ENCODE assay signal across 1 cellular context in the genomic region with DNA sequence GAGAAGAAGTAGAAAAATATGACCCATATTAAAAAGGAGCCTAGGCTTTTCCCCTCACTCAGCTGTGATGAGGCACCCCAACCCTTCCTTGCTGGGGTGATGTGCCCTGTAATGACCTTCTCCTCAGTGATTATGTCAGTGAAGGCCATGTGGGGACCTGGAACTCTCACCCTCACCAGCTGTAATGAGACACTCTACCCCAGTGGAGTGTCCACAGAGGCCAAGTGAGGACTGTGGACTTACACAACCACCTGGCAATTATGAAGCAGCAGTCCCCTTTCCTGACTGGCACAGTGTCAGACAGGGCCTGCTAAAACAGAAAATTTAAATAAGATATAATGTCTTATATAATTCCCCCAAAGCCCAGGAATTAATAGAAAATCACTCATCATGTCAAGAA.
TF ChIP-seq lines count a peak whose summit lies in the region.

No MANE protein-coding gene starts in this region.

TF ChIP-seq in WTC11, 78 proteins besides CTCF, POLR2A, EP300 and RAD21 (continued from another document):
- no peak for TF ChIP-seq MYBL2 (CRISPR knock-in tag; IDR thresholded peaks at IDR 0.05)
- no peak for TF ChIP-seq CBFB (CRISPR knock-in tag; IDR thresholded peaks at IDR 0.05; ENCODE audit: low read depth)
- no peak for TF ChIP-seq ZNF512 (CRISPR knock-in tag; IDR thresholded peaks at IDR 0.05; ENCODE audit: borderline replicate concordance)
- TF ChIP-seq, protein P1, sequence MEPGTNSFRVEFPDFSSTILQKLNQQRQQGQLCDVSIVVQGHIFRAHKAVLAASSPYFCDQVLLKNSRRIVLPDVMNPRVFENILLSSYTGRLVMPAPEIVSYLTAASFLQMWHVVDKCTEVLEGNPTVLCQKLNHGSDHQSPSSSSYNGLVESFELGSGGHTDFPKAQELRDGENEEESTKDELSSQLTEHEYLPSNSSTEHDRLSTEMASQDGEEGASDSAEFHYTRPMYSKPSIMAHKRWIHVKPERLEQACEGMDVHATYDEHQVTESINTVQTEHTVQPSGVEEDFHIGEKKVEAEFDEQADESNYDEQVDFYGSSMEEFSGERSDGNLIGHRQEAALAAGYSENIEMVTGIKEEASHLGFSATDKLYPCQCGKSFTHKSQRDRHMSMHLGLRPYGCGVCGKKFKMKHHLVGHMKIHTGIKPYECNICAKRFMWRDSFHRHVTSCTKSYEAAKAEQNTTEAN (CRISPR knock-in tag; IDR thresholded peaks at IDR 0.05) = no peak
- no peak for TF ChIP-seq KAT7 (CRISPR knock-in tag; IDR thresholded peaks at IDR 0.05; ENCODE audit: borderline replicate concordance)
- no peak for TF ChIP-seq ZBTB21 (CRISPR knock-in tag; IDR thresholded peaks at IDR 0.05; ENCODE audit: borderline replicate concordance)
- no peak for TF ChIP-seq JUN (CRISPR knock-in tag; IDR thresholded peaks at IDR 0.05)
- no peak for TF ChIP-seq ZNF423 (CRISPR knock-in tag; IDR thresholded peaks at IDR 0.05)
- no peak for TF ChIP-seq SP1 (CRISPR knock-in tag; conservative IDR thresholded peaks at IDR 0.05)
- no peak for TF ChIP-seq CREM (CRISPR knock-in tag; IDR thresholded peaks at IDR 0.05)
- no peak for TF ChIP-seq NFATC4 (CRISPR knock-in tag; IDR thresholded peaks at IDR 0.05)
